8 cellular contexts compared by ENCODE assay signal in the genomic region with DNA sequence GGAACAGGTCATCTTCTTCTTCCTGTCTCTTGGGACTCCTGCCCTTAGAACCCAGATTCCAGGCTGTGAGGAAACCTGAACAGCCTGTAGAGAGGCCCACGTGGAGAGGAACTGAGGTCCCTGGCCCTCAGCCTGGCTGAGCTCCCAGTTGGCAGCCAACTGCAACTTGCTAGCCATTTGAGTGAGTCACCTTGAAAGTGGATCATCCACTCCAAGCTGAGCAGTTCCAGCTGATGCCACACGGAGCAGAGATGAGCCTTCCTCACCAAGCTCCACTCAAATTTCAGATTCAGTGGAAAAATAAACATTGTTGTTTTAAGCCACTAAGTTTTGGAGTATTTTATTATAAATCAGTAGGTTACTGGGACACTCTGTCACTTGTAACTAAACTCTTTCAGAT.
DNase-seq lines count a peak whose midpoint lies in the region; ATAC-seq, FAIRE-seq and TF ChIP-seq lines count a peak whose summit lies in the region.

No MANE protein-coding gene starts in this region.

- H3K4me1 ChIP-seq in A549 (peaks cover 10% of the 10 kb centered on the region), stomach (peaks cover 0 to 6% (median 0%) of the 10 kb centered on the region in 4 donors)

- TF ChIP-seq EP300 in A549 (IDR thresholded peaks at IDR 0.05) (no peak), stomach (IDR thresholded peaks at IDR 0.05) (no peak)

- ATAC-seq in A549: peak; percentile 89 to 94
- peak; percentile 72 to 95 for ATAC-seq in left cardiac atrium

- CTCF ChIA-PET in A549 (lab: Yijun Ruan, JAX): interaction anchor here (1.0 to 1.2 kb wide), 3 partner anchors 16 to 562 kb away, joined by 3 to 4 read pairs (median 4); no protein-coding TSS in a partner anchor

- intact Hi-C loops in left cardiac atrium (cut with DNase I): no loop called here
- intact Hi-C loops in stomach (cut with DNase I; ENCODE audit: low total_unique reads): no loop called here

- TF ChIP-seq CTCF in A549 (IDR thresholded peaks at IDR 0.05) (no peak), stomach (IDR thresholded peaks at IDR 0.05) (peak in 4 of 7 experiments; percentile 11 to 33 (median 24))

- DNase-seq in A549 (ENCODE audit: low read depth in 1 of 2, low spot score in 1 of 2): peak; percentile 52 to 61
- peak; percentile 29 for DNase-seq in HK-2 (ENCODE audit: unreplicated experiment)
- peak; percentile 49 for DNase-seq in SW480 (ENCODE audit: low spot score)
- peak; percentile 75 for DNase-seq in left cardiac atrium
- DNase-seq in stomach: peak; percentile 67
- DNase-seq in activated naive CD4-positive, alpha-beta T cell treated with anti-CD3 and anti-CD28 coated beads, Interleukin-2, amount 50 U/mL, for 16 hours: no peak
- no peak for DNase-seq in inferior parietal cortex (ENCODE audit: extremely low spot score)
- no peak for DNase-seq in SKM-1 treated with dmso at 0.1 percent for 144 hours (lab: John Stamatoyannopoulos, UW; ENCODE audit: unreplicated experiment)

- TF ChIP-seq RAD21 in A549 (conservative IDR thresholded peaks at IDR 0.05 in 1 of 2, IDR thresholded peaks at IDR 0.05 in 1 of 2): peak; percentile 24 to 28; a peak in 2 of 5 replicates

- no peaks in the 10 kb centered on the region for H3K36me3 ChIP-seq in stomach

- H3K9me3 ChIP-seq in A549 (no peaks in the 10 kb centered on the region), stomach (peaks cover 0 to 9% (median 5%) of the 10 kb centered on the region in 4 donors)

- H3K4me2 ChIP-seq in A549: 0 out of 3 replicates have a peak overlapping the region, but pooled peaks have one; percentile 18

- no peak for TF ChIP-seq POLR2A in A549 (IDR thresholded peaks at IDR 0.05; ENCODE audit: low read length)
- TF ChIP-seq POLR2A in stomach (IDR thresholded peaks at IDR 0.05): no peak

- no peaks in the 10 kb centered on the region for H3K27me3 ChIP-seq in stomach

- no peak overlapping the region for H3K4me3 ChIP-seq in A549
- no peak overlapping the region for H3K4me3 ChIP-seq in stomach

- H3K27ac ChIP-seq in A549 (peak overlapping the region in 1 of 2 experiments; percentile 42; a peak in 1 of 6 replicates), stomach (no peak overlapping the region)

- 0% methylated on average over 2 of the region's 2 CpGs for WGBS in A549 (ENCODE audit: missing lambda C conversion rate)
- WGBS in stomach, 5 donors: 0 to 25% (median 8%) methylated on average over 1 to 2 of the region's 2 CpGs

- POLR2A ChIA-PET in A549 (lab: Yijun Ruan, JAX): interaction anchor here (0.9 to 1.1 kb wide), 4 partner anchors 8 to 392 kb away, joined by 3 to 6 read pairs (median 4); partner anchors contain the start of gene BCOR

- peak; percentile 98 for FAIRE-seq in A549 (lab: Jason Lieb, UNC)

TF ChIP-seq in A549, 52 proteins besides CTCF, POLR2A, EP300 and RAD21:
- TF ChIP-seq FOSL2 (IDR thresholded peaks at IDR 0.05): no peak
- peak; percentile 62 for TF ChIP-seq FOSL2 (CRISPR knock-in tag; IDR thresholded peaks at IDR 0.05)
- TF ChIP-seq SMC3 (IDR thresholded peaks at IDR 0.05): 0 out of 3 replicates have a peak, but pooled peaks have one; percentile 14
- no peak for TF ChIP-seq KDM5A (IDR thresholded peaks at IDR 0.05)
- no peak for TF ChIP-seq POLR2AphosphoS2 (conservative IDR thresholded peaks at IDR 0.05; ENCODE audit: low read length)
- TF ChIP-seq MAX (IDR thresholded peaks at IDR 0.05): 0 out of 2 replicates have a peak, but pooled peaks have one; percentile 15

Comparison
In these comparisons a context has a peak if more than half of its experiments do, and no peak if none do; other contexts are left out.
1. DNase-seq: peak in A549 (2 of 2), HK-2 (single experiment), SW480 (single experiment), left cardiac atrium (single experiment) and stomach (single experiment); none in activated naive CD4-positive, alpha-beta T cell treated with anti-CD3 and anti-CD28 coated beads, Interleukin-2, amount 50 U/mL, for 16 hours (single experiment), inferior parietal cortex (single experiment) and SKM-1 treated with dmso at 0.1 percent for 144 hours (single experiment).